1 cellular context compared by ENCODE assay signal in the genomic region with DNA sequence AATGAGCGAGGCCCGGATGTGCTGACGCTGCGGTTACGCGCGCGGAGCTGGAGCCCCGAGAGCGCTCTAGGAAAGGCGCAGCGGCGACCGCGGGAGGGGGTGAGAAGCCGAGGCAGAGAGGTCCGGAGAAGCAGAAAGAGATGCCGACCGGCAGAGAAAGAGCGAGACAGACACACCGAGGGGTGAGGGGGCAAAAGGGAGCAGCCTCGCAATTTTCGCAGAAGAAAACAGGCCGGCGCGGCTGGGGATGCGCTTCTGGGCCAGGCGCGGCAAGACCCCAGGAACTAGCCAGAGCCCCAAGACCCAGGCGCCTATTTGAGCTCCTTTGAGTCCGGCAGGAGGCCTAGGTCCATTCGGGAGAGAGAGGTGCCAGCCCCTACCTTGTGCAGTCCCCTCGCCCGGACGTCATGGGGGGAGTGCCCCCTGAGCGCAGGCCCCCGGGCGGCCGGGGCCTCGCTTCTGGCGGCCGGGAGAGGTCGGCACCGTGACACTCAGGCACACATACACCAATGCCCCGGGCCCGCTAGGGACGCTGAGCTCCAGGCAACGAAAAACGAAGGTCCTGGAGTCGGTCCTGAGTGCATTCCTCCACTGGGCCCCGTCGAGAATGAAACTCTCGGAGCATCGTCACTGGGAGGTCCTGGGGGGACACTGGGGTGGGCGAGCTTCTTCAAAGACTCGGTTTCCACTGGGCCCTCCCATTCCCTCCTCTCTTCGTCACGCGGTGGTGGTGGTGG.
TF ChIP-seq lines count a peak whose summit lies in the region.

No MANE protein-coding gene starts in this region.

TF ChIP-seq in WTC11, 78 proteins besides CTCF, POLR2A, EP300 and RAD21 (continued from another document):
- TF ChIP-seq, protein P1, sequence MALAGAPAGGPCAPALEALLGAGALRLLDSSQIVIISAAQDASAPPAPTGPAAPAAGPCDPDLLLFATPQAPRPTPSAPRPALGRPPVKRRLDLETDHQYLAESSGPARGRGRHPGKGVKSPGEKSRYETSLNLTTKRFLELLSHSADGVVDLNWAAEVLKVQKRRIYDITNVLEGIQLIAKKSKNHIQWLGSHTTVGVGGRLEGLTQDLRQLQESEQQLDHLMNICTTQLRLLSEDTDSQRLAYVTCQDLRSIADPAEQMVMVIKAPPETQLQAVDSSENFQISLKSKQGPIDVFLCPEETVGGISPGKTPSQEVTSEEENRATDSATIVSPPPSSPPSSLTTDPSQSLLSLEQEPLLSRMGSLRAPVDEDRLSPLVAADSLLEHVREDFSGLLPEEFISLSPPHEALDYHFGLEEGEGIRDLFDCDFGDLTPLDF (CRISPR knock-in tag; IDR thresholded peaks at IDR 0.05) = no peak
- TF ChIP-seq ESRRA (CRISPR knock-in tag; IDR thresholded peaks at IDR 0.05; ENCODE audit: borderline replicate concordance) (no peak), GTF2I (CRISPR knock-in tag; conservative IDR thresholded peaks at IDR 0.05) (no peak), NR1H2 (CRISPR knock-in tag; IDR thresholded peaks at IDR 0.05) (no peak)
- TF ChIP-seq, protein P2, sequence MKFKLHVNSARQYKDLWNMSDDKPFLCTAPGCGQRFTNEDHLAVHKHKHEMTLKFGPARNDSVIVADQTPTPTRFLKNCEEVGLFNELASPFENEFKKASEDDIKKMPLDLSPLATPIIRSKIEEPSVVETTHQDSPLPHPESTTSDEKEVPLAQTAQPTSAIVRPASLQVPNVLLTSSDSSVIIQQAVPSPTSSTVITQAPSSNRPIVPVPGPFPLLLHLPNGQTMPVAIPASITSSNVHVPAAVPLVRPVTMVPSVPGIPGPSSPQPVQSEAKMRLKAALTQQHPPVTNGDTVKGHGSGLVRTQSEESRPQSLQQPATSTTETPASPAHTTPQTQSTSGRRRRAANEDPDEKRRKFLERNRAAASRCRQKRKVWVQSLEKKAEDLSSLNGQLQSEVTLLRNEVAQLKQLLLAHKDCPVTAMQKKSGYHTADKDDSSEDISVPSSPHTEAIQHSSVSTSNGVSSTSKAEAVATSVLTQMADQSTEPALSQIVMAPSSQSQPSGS (CRISPR knock-in tag; IDR thresholded peaks at IDR 0.05; ENCODE audit: borderline replicate concordance, low read depth) = no peak
- TF ChIP-seq, protein P3, sequence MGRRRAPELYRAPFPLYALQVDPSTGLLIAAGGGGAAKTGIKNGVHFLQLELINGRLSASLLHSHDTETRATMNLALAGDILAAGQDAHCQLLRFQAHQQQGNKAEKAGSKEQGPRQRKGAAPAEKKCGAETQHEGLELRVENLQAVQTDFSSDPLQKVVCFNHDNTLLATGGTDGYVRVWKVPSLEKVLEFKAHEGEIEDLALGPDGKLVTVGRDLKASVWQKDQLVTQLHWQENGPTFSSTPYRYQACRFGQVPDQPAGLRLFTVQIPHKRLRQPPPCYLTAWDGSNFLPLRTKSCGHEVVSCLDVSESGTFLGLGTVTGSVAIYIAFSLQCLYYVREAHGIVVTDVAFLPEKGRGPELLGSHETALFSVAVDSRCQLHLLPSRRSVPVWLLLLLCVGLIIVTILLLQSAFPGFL (CRISPR knock-in tag; IDR thresholded peaks at IDR 0.05; ENCODE audit: borderline replicate concordance) = no peak
